In the genomic region with DNA sequence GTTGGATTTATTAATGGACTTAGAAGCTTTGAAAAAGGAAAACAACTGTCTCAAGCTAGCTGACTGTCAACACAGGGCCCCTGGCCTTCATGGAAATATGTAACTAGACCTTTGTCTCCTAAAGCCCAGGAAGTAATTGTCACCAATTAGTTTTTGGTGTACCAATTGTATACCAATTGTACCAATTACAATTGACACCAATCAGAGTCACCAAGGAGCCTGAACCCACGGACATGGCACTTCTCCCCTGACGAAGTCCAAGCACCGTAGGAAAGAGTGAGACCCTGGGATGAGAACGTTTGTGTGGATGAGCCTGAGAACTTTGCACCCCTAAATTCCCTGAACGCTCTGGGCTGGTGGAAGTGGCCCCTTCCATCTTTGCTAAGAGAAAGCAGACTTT, we compare ENCODE assay signal across 26 cellular contexts.
"Had no signal": no experiment of that assay in that cellular context is flagged by ENCODE, and none has a peak within 500 bp of the region (broad histone marks: within the 10 kb centered on the region; RNA-seq: fewer than 3 reads in every experiment).

No MANE protein-coding gene starts in this region.

- H3K36me3 ChIP-seq: stomach, suprapubic skin, thoracic aorta, thyroid gland, tibial artery, tibial nerve, transverse colon, upper lobe of left lung, upper lobe of right lung, uterus, vagina had no signal

- H3K27me3 ChIP-seq: testis, thyroid gland, upper lobe of left lung, uterus, vagina had no signal

- H3K27ac ChIP-seq: stomach, suprapubic skin, testis, thoracic aorta, thyroid gland, tibial artery, tibial nerve, transverse colon, upper lobe of left lung, upper lobe of right lung, uterus, vagina had no signal

- H3K9me3 ChIP-seq: suprapubic skin, testis, thoracic aorta, thyroid gland, tibial artery, transverse colon, upper lobe of left lung, upper lobe of right lung, uterus, vagina had no signal

- ATAC-seq: stimulated activated effector memory CD8-positive, alpha-beta T cell treated with anti-CD3 and anti-CD28 coated beads, Interleukin-12 subunit alpha, Interleukin-12 subunit beta, amount 100 ng/mL, for 72 hours; stimulated activated memory B cell treated with anti-CD40 and anti-IgM and Interleukin-4, amounts not matched to agents 10 μg/mL and 1 μg/mL and 100 μg/mL, for 72 hours; stimulated activated naive B cell treated with anti-CD40 and anti-IgM and Interleukin-4, amounts not matched to agents 10 μg/mL and 1 μg/mL and 100 μg/mL, for 72 hours; stimulated activated naive CD8-positive, alpha-beta T cell treated with anti-CD3 and anti-CD28 coated beads, Interleukin-15, amount 100 ng/mL, for 72 hours; stimulated activated naive CD8-positive, alpha-beta T cell treated with anti-CD3 and anti-CD28 coated beads, Interleukin-15, Interleukin-2, amounts not matched to agents 100 U/mL and 50 U/mL, for 24 hours; upper lobe of right lung had no signal

- H3K4me3 ChIP-seq: stomach, suprapubic skin, testis, thoracic aorta, thyroid gland, tibial artery, tibial nerve, transverse colon, upper lobe of left lung, upper lobe of right lung, uterus, vagina had no signal

- H3K4me1 ChIP-seq: stomach, suprapubic skin, testis, thyroid gland, tibial artery, tibial nerve, transverse colon, upper lobe of left lung, upper lobe of right lung, uterus, vagina had no signal

- DNase-seq: stimulated activated CD4-positive, alpha-beta T cell treated with anti-CD3 and anti-CD28 coated beads, Interleukin-2, amount 100 ng/mL, for 48 hours; stimulated activated CD4-positive, alpha-beta T cell treated with anti-CD3 and anti-CD28 coated beads, Interleukin-4, amount 100 ng/mL, for 1 hour; stimulated activated CD4-positive, alpha-beta T cell treated with anti-CD3 and anti-CD28 coated beads, Interleukin-4, amount 100 ng/mL, for 24 hours; stimulated activated CD4-positive, alpha-beta T cell treated with anti-CD3 and anti-CD28 coated beads, Interleukin-4, amount 100 ng/mL, for 4 hours; stimulated activated CD8-positive, alpha-beta memory T cell treated with anti-CD3 and anti-CD28 coated beads, Interleukin-4, amount 100 ng/mL, for 48 hours; stimulated activated naive B cell treated with anti-CD40 and anti-IgM and Interleukin-4, amounts not matched to agents 10 μg/mL and 1 μg/mL and 100 μg/mL, for 72 hours; stimulated activated naive CD4-positive, alpha-beta T cell; stimulated activated naive CD4-positive, alpha-beta T cell treated with Interleukin-2 at 50 U/mL for 16 hours; stimulated activated naive CD8-positive, alpha-beta T cell treated with anti-CD3 and anti-CD28 coated beads, Interleukin-15, amount 100 ng/mL, for 72 hours; stimulated activated naive CD8-positive, alpha-beta T cell treated with anti-CD3 and anti-CD28 coated beads, Interleukin-15, Interleukin-2, amounts not matched to agents 100 U/mL and 50 U/mL, for 24 hours; stomach; substantia nigra; testis; thyroid gland; tibial artery; transverse colon; trophoblast cell; upper lobe of left lung; upper lobe of right lung; uterus had no signal
